Comparison of ENCODE assay signal across 1 cellular context in genomic region chr2:36579297-36579664, GRCh38.
TF ChIP-seq lines count a peak whose summit lies in the region.

No MANE protein-coding gene starts in this region.

TF ChIP-seq in HepG2, 621 proteins besides CTCF, POLR2A, EP300 and RAD21 (continued from another document):
- TF ChIP-seq ZBTB33 (CRISPR knock-in tag; IDR thresholded peaks at IDR 0.05) (no peak), ZBTB44 (CRISPR knock-in tag; IDR thresholded peaks at IDR 0.05) (no peak)
